10 cellular contexts compared by ENCODE assay signal in genomic region chr10:22742678-22743077, GRCh38. TPM values are rescaled to one million over a fixed set of nuclear protein-coding genes. Genes with fewer than 3 reads are reported as not detected.
DNase-seq lines count a peak whose midpoint lies in the region; ATAC-seq and TF ChIP-seq lines count a peak whose summit lies in the region.
"Had no signal": no experiment of that assay in that cellular context is flagged by ENCODE, and none has a peak within 500 bp of the region (broad histone marks: within the 10 kb centered on the region; RNA-seq: fewer than 3 reads in every experiment).

No MANE protein-coding gene starts in this region.

- intact Hi-C loops in lower lobe of right lung (cut with DNase I) (no loop called here), tibial artery (cut with DNase I; ENCODE audit: low total_unique reads) (no loop called here)

- TF ChIP-seq CTCF in lower lobe of right lung (IDR thresholded peaks at IDR 0.05) (no peak), tibial artery (IDR thresholded peaks at IDR 0.05) (no peak), smooth muscle cell (IDR thresholded peaks at IDR 0.05; ENCODE audit: borderline replicate concordance, insufficient read depth, poor library complexity, severe bottlenecking) (no peak)

- H3K27ac ChIP-seq in lower lobe of right lung = no peak overlapping the region
- H3K27ac ChIP-seq in tibial artery = no peak overlapping the region
- no peak overlapping the region for H3K27ac ChIP-seq in smooth muscle cell (ENCODE audit: low read depth)

- ATAC-seq in GM18867 (IDR thresholded peaks at IDR 0.05; ENCODE audit: unreplicated experiment) = peak; percentile 99
- peak; percentile 100 for ATAC-seq in GM21786 (IDR thresholded peaks at IDR 0.05; ENCODE audit: unreplicated experiment)
- peak; percentile 97 for ATAC-seq in HG03558 (IDR thresholded peaks at IDR 0.05; ENCODE audit: extremely low read depth, unreplicated experiment)
- peak; percentile 62 to 78 for ATAC-seq in lower lobe of right lung

- 95% methylated on average over 1 of the region's 1 CpG for WGBS in smooth muscle cell (ENCODE audit: low lambda C conversion rate)

- H4K20me1 ChIP-seq in smooth muscle cell (ENCODE audit: low read depth) = no peaks in the 10 kb centered on the region

- H2AFZ ChIP-seq in smooth muscle cell (ENCODE audit: low read depth) = no peak overlapping the region

- peaks cover 5% of the 10 kb centered on the region for H3K4me1 ChIP-seq in lower lobe of right lung
- peaks cover 0 to 9% (median 2%) of the 10 kb centered on the region in 4 donors for H3K4me1 ChIP-seq in tibial artery
- H3K4me1 ChIP-seq in smooth muscle cell (ENCODE audit: low read depth) = no peaks in the 10 kb centered on the region

- no peaks in the 10 kb centered on the region for H3F3A ChIP-seq in smooth muscle cell (ENCODE audit: low read depth)

- H3K9me3 ChIP-seq in lower lobe of right lung = no peaks in the 10 kb centered on the region
- no peaks in the 10 kb centered on the region for H3K9me3 ChIP-seq in tibial artery
- H3K9me3 ChIP-seq in smooth muscle cell (replicated peaks; ENCODE audit: low read depth) = no peaks in the 10 kb centered on the region

- H3K9ac ChIP-seq in smooth muscle cell (ENCODE audit: low read depth) = no peak overlapping the region

- no peak for DNase-seq in lower lobe of right lung
- DNase-seq in D341Med (ENCODE audit: low spot score) = no peak
- no peak for DNase-seq in NCI-H2196 treated with DMSO at 0.1 percent for 48 hours (lab: John Stamatoyannopoulos, UW; ENCODE audit: unreplicated experiment)
- DNase-seq in tibial artery = no peak
- DNase-seq in smooth muscle cell (lab: John Stamatoyannopoulos, UW; ENCODE audit: unreplicated experiment) = no peak
- DNase-seq: amniotic stem cell, NCI-H1417 had no signal

- H3K27me3 ChIP-seq in lower lobe of right lung (ENCODE audit: low read depth) = no peaks in the 10 kb centered on the region
- H3K27me3 ChIP-seq in tibial artery = no peaks in the 10 kb centered on the region
- H3K27me3 ChIP-seq in smooth muscle cell (ENCODE audit: low read depth) = no peaks in the 10 kb centered on the region

- no peaks in the 10 kb centered on the region for H3K36me3 ChIP-seq in lower lobe of right lung
- H3K36me3 ChIP-seq in tibial artery = no peaks in the 10 kb centered on the region
- no peaks in the 10 kb centered on the region for H3K36me3 ChIP-seq in smooth muscle cell (ENCODE audit: low read depth)

- no peak overlapping the region for H3K4me2 ChIP-seq in smooth muscle cell

- H3K4me3 ChIP-seq in lower lobe of right lung (no peak overlapping the region), tibial artery (no peak overlapping the region), smooth muscle cell (no peak overlapping the region)

- H3K79me2 ChIP-seq in smooth muscle cell (ENCODE audit: low read depth) = no peaks in the 10 kb centered on the region

RNA-seq across cellular contexts. Expression of gene PIP4K2A, which starts 28.3 kb away (rescaled TPM):
- 67.6 TPM for total RNA-seq in lower lobe of right lung
- 8.9 and 13.7 TPM in 2 replicates for total RNA-seq in smooth muscle cell
- 7.5 and 7.9 TPM in 2 replicates for polyA plus RNA-seq in smooth muscle cell
